Comparison of ENCODE assay signal across 14 cellular contexts in the genomic region with DNA sequence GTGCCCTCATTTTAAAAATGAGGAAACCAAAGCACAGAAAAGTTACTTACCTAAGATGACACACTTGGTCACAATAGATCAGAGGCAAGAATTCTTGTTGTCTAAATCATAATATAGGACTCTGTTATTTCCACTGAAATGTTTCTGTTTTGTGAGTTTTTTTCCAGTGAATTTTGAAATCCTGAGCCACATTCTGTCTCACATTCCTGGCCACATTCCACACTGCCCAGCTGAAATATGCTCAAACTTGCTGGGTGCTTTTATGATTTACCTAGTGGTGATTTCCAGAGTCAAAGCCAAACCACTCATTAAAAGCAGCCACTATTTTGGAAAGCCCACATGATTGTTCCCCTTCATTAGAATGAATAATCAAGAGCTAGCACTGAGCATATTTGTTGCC.
A peak's percentile ranks its signal among the peaks of the same experiment; 100 is the strongest.
DNase-seq lines count a peak whose midpoint lies in the region.
"Had no signal": no experiment of that assay in that cellular context is flagged by ENCODE, and none has a peak within 500 bp of the region (broad histone marks: within the 10 kb centered on the region; RNA-seq: fewer than 3 reads in every experiment).

No MANE protein-coding gene starts in this region.

- no peaks in the 10 kb centered on the region for H3K9me3 ChIP-seq in MG63

- H3K4me3 ChIP-seq in MG63, result no peak overlapping the region
- H3K4me3 ChIP-seq: hepatocyte had no signal

- H3K36me3 ChIP-seq in MG63, result no peaks in the 10 kb centered on the region

- DNase-seq in AG08395 (ENCODE audit: low spot score) (peak; percentile 30), MG63 (peak; percentile 10), dedifferentiated amniotic fluid mesenchymal stem cell (ENCODE audit: extremely low spot score) (peak; percentile 64), myocyte (ENCODE audit: low read depth) (peak; percentile 67), ecto neural progenitor cell (ENCODE audit: low spot score) (no peak), NCI-H146 (lab: John Stamatoyannopoulos, UW) (no peak), NCI-H1092 (lab: John Stamatoyannopoulos, UW) (no peak), cerebellum (ENCODE audit: low spot score) (no peak)
- DNase-seq: activated CD8-positive, alpha-beta T cell treated with anti-CD3 and anti-CD28 coated beads, Interleukin-2, amount 10 ng/mL, durations not matched to agents 7 days and 5 days; cortex of kidney; NCI-H748 treated with DMSO at 0.1 percent for 48 hours; occipital lobe; stimulated activated CD4-positive, alpha-beta T cell treated with anti-CD3 and anti-CD28 coated beads, Interleukin-4, amount 100 ng/mL, for 4 hours had no signal

- H3K27me3 ChIP-seq in MG63, result no peaks in the 10 kb centered on the region
- H3K27me3 ChIP-seq: hepatocyte had no signal

Comparison
In these comparisons a context has a peak if more than half of its experiments do, and no peak if none do; other contexts are left out.
1. DNase-seq: peak in AG08395 (single experiment), MG63 (single experiment), dedifferentiated amniotic fluid mesenchymal stem cell (single experiment) and myocyte (single experiment); none in ecto neural progenitor cell (single experiment), NCI-H146 (single experiment), NCI-H1092 (single experiment) and cerebellum (single experiment).